In genomic region chr14:64213079-64213478, GRCh38 we compare ENCODE assay signal across 21 cellular contexts.
A peak's percentile ranks its signal among the peaks of the same experiment; 100 is the strongest.
DNase-seq lines count a peak whose midpoint lies in the region; ATAC-seq, FAIRE-seq and TF ChIP-seq lines count a peak whose summit lies in the region.
"Had no signal": no experiment of that assay in that cellular context is flagged by ENCODE, and none has a peak within 500 bp of the region (broad histone marks: within the 10 kb centered on the region; RNA-seq: fewer than 3 reads in every experiment).

No MANE protein-coding gene starts in this region.

- TF ChIP-seq RAD21 in SK-N-SH (IDR thresholded peaks at IDR 0.05; ENCODE audit: low read length) = no peak

- TF ChIP-seq POLR2A in stomach (IDR thresholded peaks at IDR 0.05) = no peak

- no peaks in the 10 kb centered on the region for H3K9me3 Mint-ChIP-seq in astrocyte (ENCODE audit: unreplicated experiment)
- H3K9me3 Mint-ChIP-seq: activated naive CD8-positive, alpha-beta T cell treated with anti-CD3 and anti-CD28 coated beads for 36 hours; activated T-helper 1 cell treated with anti-CD3 and anti-CD28 coated beads, Interleukin-12 subunit alpha, Interleukin-12 subunit beta, Interleukin-2, Interleukin-4 antibody, amounts not matched to agents 30 ng/mL and 10 ng/mL and 1 ng/mL, durations not matched to agents 14 hours and 24 hours and 36 hours; nephron progenitor cell; stimulated activated naive CD8-positive, alpha-beta T cell treated with anti-CD3 and anti-CD28 coated beads, Interleukin-15, Interleukin-2, amounts not matched to agents 100 ng/mL and 50 ng/mL, for 24 hours had no signal

- H3K4me1 ChIP-seq in SK-N-SH (ENCODE audit: control insufficient read depth in 1 of 2, insufficient read depth in 2 of 2, low read depth in 1 of 2, low read length in 1 of 2) (peaks cover 5 to 13% of the 10 kb centered on the region in 2 experiments; a peak in 2 of 4 replicates), astrocyte (ENCODE audit: insufficient read depth, low read length) (no peaks in the 10 kb centered on the region), lower lobe of right lung (peaks cover 28% of the 10 kb centered on the region), stomach (peaks cover 19 to 50% (median 31%) of the 10 kb centered on the region in 4 donors)
- H3K4me1 ChIP-seq: uterus had no signal

- no peaks in the 10 kb centered on the region for H3K9me3 ChIP-seq in SK-N-SH
- no peaks in the 10 kb centered on the region for H3K9me3 ChIP-seq in astrocyte (ENCODE audit: insufficient read depth, low read depth, low read length)
- no peaks in the 10 kb centered on the region for H3K9me3 ChIP-seq in lower lobe of right lung
- H3K9me3 ChIP-seq in stomach = no peaks in the 10 kb centered on the region
- H3K9me3 ChIP-seq: uterus had no signal

- FAIRE-seq in astrocyte (lab: Jason Lieb, UNC) = no peak
- FAIRE-seq: TTC549 had no signal

- peak overlapping the region; percentile 34 for H3K27ac Mint-ChIP-seq in astrocyte (ENCODE audit: unreplicated experiment)
- H3K27ac Mint-ChIP-seq: activated T-helper 1 cell treated with anti-CD3 and anti-CD28 coated beads, Interleukin-12 subunit alpha, Interleukin-12 subunit beta, Interleukin-2, Interleukin-4 antibody, amounts not matched to agents 30 ng/mL and 10 ng/mL and 1 ng/mL, durations not matched to agents 14 hours and 24 hours and 36 hours; B cell; nephron progenitor cell; stimulated activated naive CD8-positive, alpha-beta T cell treated with anti-CD3 and anti-CD28 coated beads, Interleukin-15, Interleukin-2, amounts not matched to agents 100 ng/mL and 50 ng/mL, for 24 hours had no signal

- WGBS in SK-N-SH (ENCODE audit: low lambda C conversion rate) = 98% methylated on average over 5 of the region's 5 CpGs
- 48 to 73% (median 65%) methylated on average over 5 of the region's 5 CpGs for WGBS in stomach, 5 donors

- ATAC-seq in SK-N-SH treated with all-trans-retinoic acid at 6 μM for 48 hours = peak; percentile 46; the same call in 2 of the 3 replicates
- peak; percentile 71 to 88 for ATAC-seq in lower lobe of right lung
- no peak for ATAC-seq in HG02884 (IDR thresholded peaks at IDR 0.05; ENCODE audit: unreplicated experiment)
- ATAC-seq in GM21526 (IDR thresholded peaks at IDR 0.05; ENCODE audit: low FRiP score, unreplicated experiment) = no peak
- ATAC-seq in esophagus mucosa = no peak

- DNase-seq in SK-N-SH (no peak), astrocyte (ENCODE audit: low read depth) (peak; percentile 27), lower lobe of right lung (peak; percentile 61), stomach (no peak)
- DNase-seq: 8988T; activated naive CD8-positive, alpha-beta T cell treated with anti-CD3 and anti-CD28 coated beads for 36 hours; DMS79 treated with DMSO at 0.1 percent for 48 hours; NCI-H1105 treated with DMSO at 0.1 percent for 48 hours; NCI-H526 treated with DMSO at 0.1 percent for 48 hours; nephron progenitor cell; stimulated activated CD4-positive, alpha-beta T cell treated with anti-CD3 and anti-CD28 coated beads, Interleukin-4, amount 100 ng/mL, for 1 hour; SW 1271; uterus had no signal

- H2AFZ ChIP-seq in SK-N-SH (ENCODE audit: low read depth) (no peak overlapping the region), astrocyte (ENCODE audit: low read depth, low read length) (no peak overlapping the region)

- TF ChIP-seq CTCF in SK-N-SH (IDR thresholded peaks at IDR 0.05) = no peak
- no peak for TF ChIP-seq CTCF in astrocyte (IDR thresholded peaks at IDR 0.05; ENCODE audit: insufficient read depth, low read depth, low read length)
- no peak for TF ChIP-seq CTCF in lower lobe of right lung (IDR thresholded peaks at IDR 0.05)
- no peak for TF ChIP-seq CTCF in stomach (IDR thresholded peaks at IDR 0.05)

- TF ChIP-seq EP300 in SK-N-SH (IDR thresholded peaks at IDR 0.05; ENCODE audit: borderline replicate concordance in 1 of 2, low read depth in 1 of 2, low read length in 1 of 2) (no peak), stomach (IDR thresholded peaks at IDR 0.05) (no peak)

- POLR2A ChIA-PET in SK-N-SH (lab: Yijun Ruan, JAX) = no interaction called here

- no peak overlapping the region for H3K9ac ChIP-seq in SK-N-SH
- H3K9ac ChIP-seq in astrocyte (ENCODE audit: low read length) = no peak overlapping the region

- CTCF ChIA-PET in SK-N-SH (lab: Yijun Ruan, JAX) = no interaction called here

- H3K4me1 Mint-ChIP-seq in astrocyte (ENCODE audit: low read depth, unreplicated experiment) = peaks cover 28% of the 10 kb centered on the region
- H3K4me1 Mint-ChIP-seq: activated naive CD8-positive, alpha-beta T cell treated with anti-CD3 and anti-CD28 coated beads for 36 hours; nephron progenitor cell had no signal

- no peaks in the 10 kb centered on the region for H3F3A ChIP-seq in SK-N-SH (replicated peaks; ENCODE audit: insufficient read depth)

- no peak overlapping the region for H3K4me3 ChIP-seq in SK-N-SH (ENCODE audit: low read depth in 2 of 2, low read length in 1 of 2)
- no peak overlapping the region for H3K4me3 ChIP-seq in astrocyte (ENCODE audit: insufficient read depth, low read depth, low read length)
- H3K4me3 ChIP-seq in lower lobe of right lung = no peak overlapping the region
- no peak overlapping the region for H3K4me3 ChIP-seq in stomach
- H3K4me3 ChIP-seq: uterus had no signal

- peaks cover 3% of the 10 kb centered on the region for H3K36me3 Mint-ChIP-seq in astrocyte (ENCODE audit: low read depth, unreplicated experiment)

- H3K79me2 ChIP-seq in SK-N-SH (ENCODE audit: insufficient read depth) (no peaks in the 10 kb centered on the region), astrocyte (ENCODE audit: insufficient read depth, low read length) (no peaks in the 10 kb centered on the region)

- H3K36me3 ChIP-seq in SK-N-SH (replicated peaks in 1 of 2; ENCODE audit: control insufficient read depth in 1 of 2, insufficient read depth in 2 of 2, low read length in 1 of 2) = peaks cover 0 to 17% of the 10 kb centered on the region in 2 experiments
- H3K36me3 ChIP-seq in astrocyte (ENCODE audit: insufficient read depth, low read length) = peaks cover 2% of the 10 kb centered on the region
- H3K36me3 ChIP-seq in lower lobe of right lung = peaks cover 95% of the 10 kb centered on the region
- H3K36me3 ChIP-seq in stomach = peaks cover 51 to 99% (median 96%) of the 10 kb centered on the region in 4 donors
- H3K36me3 ChIP-seq: uterus had no signal

- no peak overlapping the region for H3K4me3 Mint-ChIP-seq in astrocyte (ENCODE audit: unreplicated experiment)
- H3K4me3 Mint-ChIP-seq: activated naive CD8-positive, alpha-beta T cell treated with anti-CD3 and anti-CD28 coated beads for 36 hours; activated T-helper 1 cell treated with anti-CD3 and anti-CD28 coated beads, Interleukin-12 subunit alpha, Interleukin-12 subunit beta, Interleukin-2, Interleukin-4 antibody, amounts not matched to agents 30 ng/mL and 10 ng/mL and 1 ng/mL, durations not matched to agents 14 hours and 24 hours and 36 hours; B cell; nephron progenitor cell; stimulated activated naive CD8-positive, alpha-beta T cell treated with anti-CD3 and anti-CD28 coated beads, Interleukin-15, Interleukin-2, amounts not matched to agents 100 ng/mL and 50 ng/mL, for 24 hours had no signal

- H4K20me1 ChIP-seq in SK-N-SH (ENCODE audit: insufficient read depth) (no peaks in the 10 kb centered on the region), astrocyte (ENCODE audit: insufficient read depth, low read length) (no peaks in the 10 kb centered on the region)

- H3K27me3 ChIP-seq in SK-N-SH (ENCODE audit: insufficient read depth) (no peaks in the 10 kb centered on the region), astrocyte (ENCODE audit: insufficient read depth, low read length) (no peaks in the 10 kb centered on the region), lower lobe of right lung (ENCODE audit: low read depth) (no peaks in the 10 kb centered on the region), stomach (no peaks in the 10 kb centered on the region)
- H3K27me3 ChIP-seq: uterus had no signal

- no peaks in the 10 kb centered on the region for H3K9me2 ChIP-seq in SK-N-SH

- H3K4me2 ChIP-seq in SK-N-SH (no peak overlapping the region), astrocyte (ENCODE audit: low read length) (no peak overlapping the region)

- H3K27ac ChIP-seq in SK-N-SH (ENCODE audit: low read depth in 2 of 2, low read length in 1 of 2) = no peak overlapping the region
- H3K27ac ChIP-seq in astrocyte (ENCODE audit: low read depth, low read length) = no peak overlapping the region
- H3K27ac ChIP-seq in lower lobe of right lung = peak overlapping the region; percentile 73
- H3K27ac ChIP-seq in stomach = peak overlapping the region; percentile 9 to 59 (median 51)
- H3K27ac ChIP-seq: uterus had no signal

- intact Hi-C loops in lower lobe of right lung (cut with DNase I) = no loop called here
- intact Hi-C loops in stomach (cut with DNase I; ENCODE audit: low total_unique reads) = no loop called here

- H3K27me3 Mint-ChIP-seq in astrocyte (ENCODE audit: low read depth, unreplicated experiment) = peaks cover 4% of the 10 kb centered on the region
- H3K27me3 Mint-ChIP-seq: activated naive CD8-positive, alpha-beta T cell treated with anti-CD3 and anti-CD28 coated beads for 36 hours; B cell; stimulated activated naive CD8-positive, alpha-beta T cell treated with anti-CD3 and anti-CD28 coated beads, Interleukin-15, Interleukin-2, amounts not matched to agents 100 ng/mL and 50 ng/mL, for 24 hours had no signal

TF ChIP-seq in SK-N-SH treated with all-trans-retinoic acid at 6 μM for 48 hours, 23 proteins besides CTCF, POLR2A, EP300 and RAD21 (continues in another document):
- no peak for TF ChIP-seq ZFP3 (CRISPR knock-in tag; IDR thresholded peaks at IDR 0.05)
- no peak for TF ChIP-seq RARB (CRISPR knock-in tag; IDR thresholded peaks at IDR 0.05)
- TF ChIP-seq GLIS3 (CRISPR knock-in tag; IDR thresholded peaks at IDR 0.05) = no peak
- no peak for TF ChIP-seq TOX (CRISPR knock-in tag; IDR thresholded peaks at IDR 0.05; ENCODE audit: borderline replicate concordance)
- TF ChIP-seq ZNF565 (CRISPR knock-in tag; conservative IDR thresholded peaks at IDR 0.05; ENCODE audit: low read depth) = no peak
- TF ChIP-seq ISL1 (CRISPR knock-in tag; IDR thresholded peaks at IDR 0.05) = no peak
- TF ChIP-seq ZNF8 (CRISPR knock-in tag; IDR thresholded peaks at IDR 0.05) = no peak
- TF ChIP-seq OSR1 (CRISPR knock-in tag; IDR thresholded peaks at IDR 0.05) = no peak
- no peak for TF ChIP-seq ESRRG (CRISPR knock-in tag; IDR thresholded peaks at IDR 0.05)
- no peak for TF ChIP-seq BACH2 (CRISPR knock-in tag; IDR thresholded peaks at IDR 0.05; ENCODE audit: borderline replicate concordance)

TF ChIP-seq in SK-N-SH, 30 proteins besides CTCF, POLR2A, EP300 and RAD21 (continues in another document):
- TF ChIP-seq EZH2phosphoT487 (IDR thresholded peaks at IDR 0.05; ENCODE audit: borderline replicate concordance, low read depth) = no peak

Comparison
In these comparisons a context has a peak if more than half of its experiments do, and no peak if none do; other contexts are left out.
1. ATAC-seq: peak in SK-N-SH treated with all-trans-retinoic acid at 6 μM for 48 hours (single experiment) and lower lobe of right lung (2 of 2); none in HG02884 (single experiment), GM21526 (single experiment) and esophagus mucosa (single experiment).
2. DNase-seq: peak in astrocyte (single experiment) and lower lobe of right lung (single experiment); none in SK-N-SH (single experiment) and stomach (single experiment).
3. H3K27ac ChIP-seq: peak in lower lobe of right lung (single experiment) and stomach (5 of 5); none in SK-N-SH (0 of 2) and astrocyte (single experiment).